In genomic region chr14:89241934-89242670, GRCh38 we compare ENCODE assay signal across 18 cellular contexts.
DNase-seq lines count a peak whose midpoint lies in the region; ATAC-seq and TF ChIP-seq lines count a peak whose summit lies in the region.
"Had no signal": no experiment of that assay in that cellular context is flagged by ENCODE, and none has a peak within 500 bp of the region (broad histone marks: within the 10 kb centered on the region; RNA-seq: fewer than 3 reads in every experiment).

No MANE protein-coding gene starts in this region.

- H3K4me1 ChIP-seq in PC-3 (ENCODE audit: insufficient read depth, low read length) = peaks cover 7% of the 10 kb centered on the region
- H3K4me1 ChIP-seq in gastrocnemius medialis = peaks cover 25 to 43% of the 10 kb centered on the region in 2 donors
- peaks cover 23% of the 10 kb centered on the region for H3K4me1 ChIP-seq in CD8-positive, alpha-beta T cell (ENCODE audit: insufficient read depth, low read length)

- intact Hi-C loops in PC-3 (cut with micrococcal nuclease) (no loop called here), gastrocnemius medialis (cut with DNase I; ENCODE audit: low total_unique reads) (no loop called here)
- intact Hi-C loops in CD8-positive, alpha-beta T cell (cut with DNase I, micrococcal nuclease) = no loop called here

- no peaks in the 10 kb centered on the region for H3K9me3 Mint-ChIP-seq in HFFc6
- H3K9me3 Mint-ChIP-seq in effector memory CD8-positive, alpha-beta T cell = no peaks in the 10 kb centered on the region
- H3K9me3 Mint-ChIP-seq in CD8-positive, alpha-beta T cell = no peaks in the 10 kb centered on the region
- H3K9me3 Mint-ChIP-seq: CD14-positive monocyte, T-cell had no signal

- H3K27me3 ChIP-seq in PC-3 (ENCODE audit: low read length) = no peaks in the 10 kb centered on the region
- no peaks in the 10 kb centered on the region for H3K27me3 ChIP-seq in gastrocnemius medialis
- H3K27me3 ChIP-seq in CD8-positive, alpha-beta T cell (ENCODE audit: insufficient read depth, low read length) = no peaks in the 10 kb centered on the region
- H3K27me3 ChIP-seq: thyroid gland had no signal

- H2AFZ ChIP-seq in PC-3 (ENCODE audit: low read length) = no peak overlapping the region

- H3F3A ChIP-seq in PC-3 (ENCODE audit: low read length, unreplicated experiment) = peaks cover 2% of the 10 kb centered on the region

- H3K4me3 ChIP-seq in PC-3 (ENCODE audit: low read length) (no peak overlapping the region), gastrocnemius medialis (no peak overlapping the region)
- no peak overlapping the region for H3K4me3 ChIP-seq in CD8-positive, alpha-beta T cell (ENCODE audit: low read depth, low read length)
- H3K4me3 ChIP-seq: thyroid gland had no signal

- H3K4me2 ChIP-seq in PC-3 (ENCODE audit: low read length) = no peak overlapping the region

- H3K36me3 Mint-ChIP-seq in HFFc6 (ENCODE audit: low read depth) = no peaks in the 10 kb centered on the region
- peaks cover 5% of the 10 kb centered on the region for H3K36me3 Mint-ChIP-seq in effector memory CD8-positive, alpha-beta T cell (ENCODE audit: insufficient read depth)
- peaks cover 10% of the 10 kb centered on the region for H3K36me3 Mint-ChIP-seq in CD8-positive, alpha-beta T cell

- no peak overlapping the region for H3K27ac Mint-ChIP-seq in HFFc6
- peak overlapping the region; percentile 19 to 38 for H3K27ac Mint-ChIP-seq in effector memory CD8-positive, alpha-beta T cell
- no peak overlapping the region for H3K27ac Mint-ChIP-seq in CD8-positive, alpha-beta T cell

- in situ Hi-C loops in gastrocnemius medialis (cut with MboI; ENCODE audit: low sequenced_read_pairs in 4 of 4) = loop anchor here in 1 of 4 donors (25.0 kb wide), 1 partner anchor 205 kb away; no protein-coding TSS in a partner anchor

- TF ChIP-seq POLR2A in gastrocnemius medialis (IDR thresholded peaks at IDR 0.05) = no peak

- peaks cover 16% of the 10 kb centered on the region for H3K4me1 Mint-ChIP-seq in HFFc6 (ENCODE audit: low read depth)
- peaks cover 40 to 74% of the 10 kb centered on the region in 2 donors for H3K4me1 Mint-ChIP-seq in effector memory CD8-positive, alpha-beta T cell (ENCODE audit: low read depth in 2 of 2)
- peaks cover 75% of the 10 kb centered on the region for H3K4me1 Mint-ChIP-seq in CD8-positive, alpha-beta T cell (ENCODE audit: low read depth)

- H3K27ac ChIP-seq in PC-3 (ENCODE audit: low read length) = no peak overlapping the region
- peak overlapping the region; percentile 7 to 38 (median 20) for H3K27ac ChIP-seq in gastrocnemius medialis
- no peak overlapping the region for H3K27ac ChIP-seq in CD8-positive, alpha-beta T cell (ENCODE audit: low read depth, low read length)
- H3K27ac ChIP-seq: thyroid gland, WERI-Rb-1 had no signal

- CTCF ChIA-PET in PC-3 (lab: Charles Lee) = interaction anchor here (0.5 to 0.6 kb wide), 2 partner anchors 164 to 613 kb away, joined by 3 to 4 read pairs; no protein-coding TSS in a partner anchor
- CTCF ChIA-PET in CD8-positive, alpha-beta T cell (lab: Charles Lee) = interaction anchor here (0.8 kb wide), 1 partner anchor 354 kb away, joined by 3 read pairs; no protein-coding TSS in a partner anchor

- TF ChIP-seq CTCF in HFFc6 (IDR thresholded peaks at IDR 0.05) (peak; percentile 45), PC-3 (conservative IDR thresholded peaks at IDR 0.05; ENCODE audit: low read depth, low read length) (no peak; the same call in 1 of the 2 replicates), gastrocnemius medialis (IDR thresholded peaks at IDR 0.05 in 4 of 5, conservative IDR thresholded peaks at IDR 0.05 in 1 of 5) (no peak)
- no peak for TF ChIP-seq CTCF in CD8-positive, alpha-beta T cell (IDR thresholded peaks at IDR 0.05)

- no peaks in the 10 kb centered on the region for H3K79me2 ChIP-seq in PC-3 (ENCODE audit: low read length)

- no peak for ATAC-seq in PC-3
- ATAC-seq in effector memory CD8-positive, alpha-beta T cell (replicated peaks) = no peak
- no peak for ATAC-seq in gastrocnemius medialis
- no peak for ATAC-seq in CD8-positive, alpha-beta T cell
- no peak for ATAC-seq in GM21515 (IDR thresholded peaks at IDR 0.05; ENCODE audit: unreplicated experiment)
- ATAC-seq: T-cell had no signal

- POLR2A ChIA-PET in PC-3 (lab: Charles Lee; ENCODE audit: unreplicated experiment) = interaction anchor here (0.6 kb wide), 1 partner anchor 63 kb away, joined by 7 read pairs; no protein-coding TSS in a partner anchor
- POLR2A ChIA-PET in CD8-positive, alpha-beta T cell (lab: Charles Lee) = no interaction called here

- no peak for DNase-seq in HFFc6
- peak; percentile 13 for DNase-seq in PC-3
- DNase-seq in effector memory CD8-positive, alpha-beta T cell = no peak
- no peak for DNase-seq in gastrocnemius medialis
- no peak for DNase-seq in CD8-positive, alpha-beta T cell
- DNase-seq in NK-92 (lab: John Stamatoyannopoulos, UW; ENCODE audit: unreplicated experiment) = no peak
- DNase-seq: activated gamma-delta T cell; DMS79; effector CD8-positive, alpha-beta T cell; NCI-H2029 treated with DMSO at 0.1 percent for 48 hours; NCI-H510A; stimulated activated CD4-positive, alpha-beta T cell treated with anti-CD3 and anti-CD28 coated beads, Interleukin-4, amount 100 ng/mL, for 1 hour; stimulated activated CD8-positive, alpha-beta memory T cell treated with anti-CD3 and anti-CD28 coated beads, Interleukin-4, amount 100 ng/mL, for 48 hours; T-cell; thyroid gland; WERI-Rb-1 had no signal

- no peaks in the 10 kb centered on the region for H3K9me2 ChIP-seq in PC-3 (replicated peaks; ENCODE audit: low read length)

- no peak overlapping the region for H3K9ac ChIP-seq in PC-3 (ENCODE audit: low read length)

- no peaks in the 10 kb centered on the region for H4K20me1 ChIP-seq in PC-3 (ENCODE audit: low read length)

- BruUV-seq in PC-3 (replicated peaks; lab: Mats Ljungman, UMichigan) = no TSS peak

- H3K36me3 ChIP-seq in PC-3 (ENCODE audit: low read depth, low read length) = no peaks in the 10 kb centered on the region
- no peaks in the 10 kb centered on the region for H3K36me3 ChIP-seq in gastrocnemius medialis
- H3K36me3 ChIP-seq in CD8-positive, alpha-beta T cell (ENCODE audit: insufficient read depth, low read length) = no peaks in the 10 kb centered on the region
- H3K36me3 ChIP-seq: thyroid gland, WERI-Rb-1 had no signal

- H3K4me3 Mint-ChIP-seq in HFFc6 = no peak overlapping the region
- H3K4me3 Mint-ChIP-seq in effector memory CD8-positive, alpha-beta T cell = no peak overlapping the region
- H3K4me3 Mint-ChIP-seq in CD8-positive, alpha-beta T cell = no peak overlapping the region
- H3K4me3 Mint-ChIP-seq: CD14-positive monocyte had no signal

- H3K9me3 ChIP-seq in PC-3 (ENCODE audit: low read length) (no peaks in the 10 kb centered on the region), gastrocnemius medialis (no peaks in the 10 kb centered on the region)
- no peaks in the 10 kb centered on the region for H3K9me3 ChIP-seq in CD8-positive, alpha-beta T cell (ENCODE audit: low read length)
- H3K9me3 ChIP-seq: thyroid gland had no signal

- no peaks in the 10 kb centered on the region; the same call in 1 of the 2 replicates for H3K27me3 Mint-ChIP-seq in HFFc6 (ENCODE audit: insufficient read depth)
- no peaks in the 10 kb centered on the region for H3K27me3 Mint-ChIP-seq in effector memory CD8-positive, alpha-beta T cell
- H3K27me3 Mint-ChIP-seq in CD8-positive, alpha-beta T cell (ENCODE audit: low read depth) = no peaks in the 10 kb centered on the region
- H3K27me3 Mint-ChIP-seq: T-cell had no signal

Comparison
In these comparisons a context has a peak if more than half of its experiments do, and no peak if none do; other contexts are left out.
1. H3K27ac Mint-ChIP-seq: peak in effector memory CD8-positive, alpha-beta T cell (2 of 2); none in HFFc6 (single experiment) and CD8-positive, alpha-beta T cell (single experiment).
2. H3K27ac ChIP-seq: peak in gastrocnemius medialis (4 of 4); none in PC-3 (single experiment) and CD8-positive, alpha-beta T cell (single experiment).